In the genomic region with DNA sequence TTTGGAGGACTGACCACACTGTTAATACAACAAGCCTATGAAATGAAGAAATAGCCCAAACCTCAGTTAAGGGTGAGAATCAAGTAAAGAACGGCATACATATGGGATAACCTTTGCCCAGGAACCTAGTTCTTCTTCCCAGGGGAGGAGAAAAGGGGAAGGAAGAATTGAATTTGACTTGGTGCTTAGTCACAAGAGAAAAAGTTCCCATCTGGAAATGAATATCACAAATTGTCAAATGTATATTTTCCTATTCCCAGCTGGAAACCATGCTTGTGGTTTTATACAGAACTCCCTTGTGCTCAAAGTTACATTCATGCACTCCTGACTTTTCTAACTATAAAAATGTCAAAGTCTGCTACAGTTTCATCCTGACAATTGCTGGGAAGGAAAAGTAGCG, we compare ENCODE assay signal across 26 cellular contexts. TPM values are rescaled to one million over a fixed set of nuclear protein-coding genes. Genes with fewer than 3 reads are reported as not detected.
DNase-seq lines count a peak whose midpoint lies in the region; ATAC-seq and TF ChIP-seq lines count a peak whose summit lies in the region.
"Had no signal": no experiment of that assay in that cellular context is flagged by ENCODE, and none has a peak within 500 bp of the region (broad histone marks: within the 10 kb centered on the region; RNA-seq: fewer than 3 reads in every experiment).

No MANE protein-coding gene starts in this region.

- DNase-seq in CD1c-positive myeloid dendritic cell (ENCODE audit: extremely low spot score) (peak; percentile 58), RPMI7951 (ENCODE audit: low read depth) (peak; percentile 37), fibroblast of mammary gland (ENCODE audit: low read depth) (peak; percentile 70), osteoblast (ENCODE audit: insufficient read length, low spot score, missing footprints) (no peak), NCI-H2029 (lab: John Stamatoyannopoulos, UW) (no peak), left lobe of liver (ENCODE audit: low spot score) (no peak)
- DNase-seq: activated CD4-positive, alpha-beta T cell treated with anti-CD3 and anti-CD28 coated beads, Interleukin-2, amount 10 ng/mL, durations not matched to agents 7 days and 5 days; activated naive CD4-positive, alpha-beta T cell; activated T-cell treated with anti-CD3 and anti-CD28 coated beads, Interleukin-2, amount 50 U/mL, for 48 hours; BE2C; brain microvascular endothelial cell; effector CD8-positive, alpha-beta T cell; foreskin keratinocyte; hippocampal formation; Karpas-422; left lung; NCI-H146; occipital lobe; stimulated activated CD4-positive, alpha-beta T cell treated with anti-CD3 and anti-CD28 coated beads, Interleukin-1b, Interleukin-23, amount 100 ng/mL, for 48 hours; stimulated activated CD8-positive, alpha-beta memory T cell treated with anti-CD3 and anti-CD28 coated beads, Interleukin-4, amount 100 ng/mL, for 48 hours; stomach; T1000; tibial artery had no signal

- H3K4me2 ChIP-seq in osteoblast (ENCODE audit: insufficient read depth, low read length) = peak overlapping the region; percentile 6

- TF ChIP-seq CTCF in fibroblast of mammary gland (conservative IDR thresholded peaks at IDR 0.05; ENCODE audit: control insufficient read depth, insufficient read depth, low read depth, low read length) (no peak), osteoblast (IDR thresholded peaks at IDR 0.05; ENCODE audit: extremely low read depth, low read depth, low read length) (no peak)

- H3K4me3 ChIP-seq in fibroblast of mammary gland (ENCODE audit: control insufficient read depth, low read depth, low read length) = no peak overlapping the region
- no peak overlapping the region for H3K4me3 ChIP-seq in osteoblast (ENCODE audit: insufficient read depth, low read length)
- H3K4me3 ChIP-seq: adrenal gland, left lung, stomach, tibial artery had no signal

- no peaks in the 10 kb centered on the region for H3K9me3 ChIP-seq in osteoblast (ENCODE audit: low read depth, low read length)
- H3K9me3 ChIP-seq: adrenal gland, BE2C, left lung, stomach, tibial artery had no signal

- H3K4me1 ChIP-seq in osteoblast (ENCODE audit: insufficient read depth, low read length) = peaks cover 12% of the 10 kb centered on the region
- H3K4me1 ChIP-seq: adrenal gland, BE2C, foreskin keratinocyte, tibial artery had no signal

- H3K79me2 ChIP-seq in osteoblast (ENCODE audit: insufficient read depth, low read length) = no peaks in the 10 kb centered on the region

- no peak overlapping the region for H3K27ac ChIP-seq in osteoblast (ENCODE audit: low read depth, low read length)
- H3K27ac ChIP-seq: brain microvascular endothelial cell, epithelial cell of prostate, foreskin keratinocyte, stomach, tibial artery had no signal

- no peaks in the 10 kb centered on the region for H3K36me3 ChIP-seq in osteoblast (ENCODE audit: insufficient read depth, low read length)
- H3K36me3 ChIP-seq: adrenal gland, BE2C, brain microvascular endothelial cell, left lung, stomach, tibial artery had no signal

- H4K20me1 ChIP-seq in osteoblast (ENCODE audit: insufficient read depth, low read length) = no peaks in the 10 kb centered on the region

- H2AFZ ChIP-seq in osteoblast (ENCODE audit: low read length) = peak overlapping the region; percentile 13

- H3K27me3 ChIP-seq in osteoblast (ENCODE audit: insufficient read depth, low read length) = no peaks in the 10 kb centered on the region
- H3K27me3 ChIP-seq: adrenal gland, brain microvascular endothelial cell, foreskin keratinocyte, left lung, stomach, tibial artery had no signal

- ATAC-seq in left lobe of liver (no peak), GM19328 (IDR thresholded peaks at IDR 0.05; ENCODE audit: unreplicated experiment) (no peak)
- ATAC-seq: foreskin keratinocyte, left lung had no signal

RNA-seq across cellular contexts. Expression of gene GSAP, which starts 18.4 kb away (rescaled TPM):
- total RNA-seq in RPMI7951 (2014; rRNA removed; shearing (Covaris generic)) = 4.3 and 7.4 TPM in 2 replicates
- total RNA-seq in osteoblast (10.6 and 13.0 TPM in 2 replicates), left lobe of liver (24.3 TPM)

Comparison
In these comparisons a context has a peak if more than half of its experiments do, and no peak if none do; other contexts are left out.
1. DNase-seq: peak in CD1c-positive myeloid dendritic cell (single experiment), RPMI7951 (single experiment) and fibroblast of mammary gland (single experiment); none in osteoblast (single experiment), NCI-H2029 (single experiment) and left lobe of liver (single experiment).